ENCODE assay signal across 18 cellular contexts in the genomic region with DNA sequence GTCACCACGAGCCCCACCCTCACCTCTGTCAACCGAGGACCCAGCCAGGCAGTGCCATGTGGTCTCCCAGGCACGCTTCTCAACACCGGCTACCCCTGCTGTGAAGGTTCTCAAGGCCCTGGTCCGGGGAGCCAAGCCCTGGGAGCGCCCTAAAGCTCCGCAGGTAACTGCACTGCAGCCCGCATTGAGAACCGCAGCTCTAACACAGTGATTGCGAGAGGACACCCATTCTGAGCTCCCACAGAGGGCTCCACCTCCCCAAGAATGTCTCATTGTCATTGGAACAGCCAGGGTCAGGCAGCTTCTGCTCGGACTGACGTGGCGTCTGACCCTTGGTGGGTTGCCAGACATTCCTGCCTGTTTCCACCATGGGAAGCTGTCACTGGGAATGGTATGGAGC.
A peak's percentile ranks its signal among the peaks of the same experiment; 100 is the strongest.
DNase-seq lines count a peak whose midpoint lies in the region; ATAC-seq lines count a peak whose summit lies in the region.
"Had no signal": no experiment of that assay in that cellular context is flagged by ENCODE, and none has a peak within 500 bp of the region (broad histone marks: within the 10 kb centered on the region; RNA-seq: fewer than 3 reads in every experiment).

No MANE protein-coding gene starts in this region.

- no peak overlapping the region for H4K8ac ChIP-seq in mesendoderm (ENCODE audit: low read depth, low read length)

- no peak overlapping the region for H3K56ac ChIP-seq in mesendoderm (ENCODE audit: low read length)

- H3K9ac ChIP-seq in mesendoderm (ENCODE audit: low read length), result no peak overlapping the region
- H3K9ac ChIP-seq: KMS-11 had no signal

- no peaks in the 10 kb centered on the region for H3K79me2 ChIP-seq in mesendoderm (ENCODE audit: control insufficient read depth, insufficient read depth, low read length)

- DNase-seq in activated CD4-positive, CD25-positive, alpha-beta regulatory T cell treated with anti-CD3 and anti-CD28 coated beads, Interleukin-2, amount 50 U/mL, for 72 hours, result peak; percentile 21
- no peak for DNase-seq in activated CD4-positive, CD25-positive, alpha-beta regulatory T cell (lab: John Stamatoyannopoulos, UW)
- peak; percentile 55 for DNase-seq in dermis blood vessel endothelial cell
- DNase-seq in mesendoderm, result peak; percentile 28
- no peak for DNase-seq in activated T-helper 2 cell treated with anti-CD3 and anti-CD28 coated beads, Interferon-gamma antibody, Interleukin-2, Interleukin-4, amounts not matched to agents 10 μg/mL and 5 μg/mL and 100 μg/mL, durations not matched to agents 14 hours and 24 hours and 36 hours (ENCODE audit: low spot score)
- DNase-seq in cortex of kidney (lab: John Stamatoyannopoulos, UW), result no peak
- DNase-seq in stimulated activated effector memory CD8-positive, alpha-beta T cell treated with anti-CD3 and anti-CD28 coated beads, Interleukin-12 subunit alpha, Interleukin-12 subunit beta, amount 100 ng/mL, for 72 hours (ENCODE audit: low spot score in 2 of 2), result no peak
- no peak for DNase-seq in activated effector memory CD4-positive, alpha-beta T cell treated with anti-CD3 and anti-CD28 coated beads, Interleukin-2, amount 50 U/mL, for 16 hours
- DNase-seq: C1 segment of cervical spinal cord, MM.1S, NCI-H1105 treated with DMSO at 0.1 percent for 48 hours, NCI-H187 treated with DMSO at 0.1 percent for 48 hours, NCI-H82, SHP77 had no signal

- H3K27ac Mint-ChIP-seq in activated T-helper 2 cell treated with anti-CD3 and anti-CD28 coated beads, Interferon-gamma antibody, Interleukin-2, Interleukin-4, amounts not matched to agents 10 μg/mL and 5 μg/mL and 100 μg/mL, durations not matched to agents 14 hours and 24 hours and 36 hours, result no peak overlapping the region
- no peak overlapping the region for H3K27ac Mint-ChIP-seq in stimulated activated effector memory CD8-positive, alpha-beta T cell treated with anti-CD3 and anti-CD28 coated beads, Interleukin-12 subunit alpha, Interleukin-12 subunit beta, amount 100 ng/mL, for 72 hours

- H2BK15ac ChIP-seq in mesendoderm (replicated peaks; ENCODE audit: low read depth), result no peak overlapping the region

- no peaks in the 10 kb centered on the region for H3K9me3 Mint-ChIP-seq in activated T-helper 2 cell treated with anti-CD3 and anti-CD28 coated beads, Interferon-gamma antibody, Interleukin-2, Interleukin-4, amounts not matched to agents 10 μg/mL and 5 μg/mL and 100 μg/mL, durations not matched to agents 14 hours and 24 hours and 36 hours
- H3K9me3 Mint-ChIP-seq in stimulated activated effector memory CD8-positive, alpha-beta T cell treated with anti-CD3 and anti-CD28 coated beads, Interleukin-12 subunit alpha, Interleukin-12 subunit beta, amount 100 ng/mL, for 72 hours, result no peaks in the 10 kb centered on the region

- H3K27me3 ChIP-seq in mesendoderm (ENCODE audit: insufficient read depth, low read length, poor library complexity), result no peaks in the 10 kb centered on the region

- no peak overlapping the region for H3K4me2 ChIP-seq in mesendoderm (ENCODE audit: low read length)
- H3K4me2 ChIP-seq: KMS-11 had no signal

- no CpG with 5 or more reads among the region's 13 CpGs for WGBS in mesendoderm (ENCODE audit: extremely low coverage, insufficient coverage, low lambda C conversion rate)

- no peak overlapping the region for H4K5ac ChIP-seq in mesendoderm (ENCODE audit: low read length)

- H3K18ac ChIP-seq in mesendoderm (ENCODE audit: low read length), result no peak overlapping the region

- no peaks in the 10 kb centered on the region for H3K4me1 Mint-ChIP-seq in activated T-helper 2 cell treated with anti-CD3 and anti-CD28 coated beads, Interferon-gamma antibody, Interleukin-2, Interleukin-4, amounts not matched to agents 10 μg/mL and 5 μg/mL and 100 μg/mL, durations not matched to agents 14 hours and 24 hours and 36 hours (ENCODE audit: low read depth)
- no peaks in the 10 kb centered on the region for H3K4me1 Mint-ChIP-seq in stimulated activated effector memory CD8-positive, alpha-beta T cell treated with anti-CD3 and anti-CD28 coated beads, Interleukin-12 subunit alpha, Interleukin-12 subunit beta, amount 100 ng/mL, for 72 hours

- H3K79me1 ChIP-seq in mesendoderm (ENCODE audit: low read length), result no peaks in the 10 kb centered on the region

- H3K4me3 ChIP-seq in mesendoderm (ENCODE audit: low read length), result no peak overlapping the region

- H2BK120ac ChIP-seq in mesendoderm (ENCODE audit: low read depth, low read length), result no peak overlapping the region

- no peak overlapping the region for H3K4me3 Mint-ChIP-seq in activated T-helper 2 cell treated with anti-CD3 and anti-CD28 coated beads, Interferon-gamma antibody, Interleukin-2, Interleukin-4, amounts not matched to agents 10 μg/mL and 5 μg/mL and 100 μg/mL, durations not matched to agents 14 hours and 24 hours and 36 hours (ENCODE audit: low read depth)
- no peak overlapping the region for H3K4me3 Mint-ChIP-seq in stimulated activated effector memory CD8-positive, alpha-beta T cell treated with anti-CD3 and anti-CD28 coated beads, Interleukin-12 subunit alpha, Interleukin-12 subunit beta, amount 100 ng/mL, for 72 hours

- H3K4ac ChIP-seq in mesendoderm (ENCODE audit: low read depth, low read length), result no peak overlapping the region

- H3K27me3 Mint-ChIP-seq in activated T-helper 2 cell treated with anti-CD3 and anti-CD28 coated beads, Interferon-gamma antibody, Interleukin-2, Interleukin-4, amounts not matched to agents 10 μg/mL and 5 μg/mL and 100 μg/mL, durations not matched to agents 14 hours and 24 hours and 36 hours (ENCODE audit: low read depth), result no peaks in the 10 kb centered on the region

- no peak for ATAC-seq in stimulated activated effector memory CD8-positive, alpha-beta T cell treated with anti-CD3 and anti-CD28 coated beads, Interleukin-12 subunit alpha, Interleukin-12 subunit beta, amount 100 ng/mL, for 72 hours
- ATAC-seq: Panc1 had no signal

- H3K4me1 ChIP-seq in mesendoderm (ENCODE audit: control insufficient read depth, low read depth, low read length), result no peaks in the 10 kb centered on the region

- no peak overlapping the region for H3K23ac ChIP-seq in mesendoderm (ENCODE audit: low read length)

- no peak overlapping the region for H3K27ac ChIP-seq in mesendoderm (ENCODE audit: low read depth, low read length)
- H3K27ac ChIP-seq: 22Rv1, HL-60, KMS-11 had no signal

- H3K36me3 ChIP-seq in mesendoderm (ENCODE audit: control insufficient read depth, insufficient read depth, low read length), result no peaks in the 10 kb centered on the region

- H2AK5ac ChIP-seq in mesendoderm (ENCODE audit: low read length), result no peak overlapping the region

- H3K36me3 Mint-ChIP-seq in activated T-helper 2 cell treated with anti-CD3 and anti-CD28 coated beads, Interferon-gamma antibody, Interleukin-2, Interleukin-4, amounts not matched to agents 10 μg/mL and 5 μg/mL and 100 μg/mL, durations not matched to agents 14 hours and 24 hours and 36 hours (ENCODE audit: low read depth), result peaks cover 22% of the 10 kb centered on the region
- no peaks in the 10 kb centered on the region for H3K36me3 Mint-ChIP-seq in stimulated activated effector memory CD8-positive, alpha-beta T cell treated with anti-CD3 and anti-CD28 coated beads, Interleukin-12 subunit alpha, Interleukin-12 subunit beta, amount 100 ng/mL, for 72 hours

- no peak overlapping the region for H2BK5ac ChIP-seq in mesendoderm (ENCODE audit: low read length)

- intact Hi-C loops in activated T-helper 2 cell treated with anti-CD3 and anti-CD28 coated beads, Interferon-gamma antibody, Interleukin-2, Interleukin-4, amounts not matched to agents 10 μg/mL and 5 μg/mL and 100 μg/mL, durations not matched to agents 14 hours and 24 hours and 36 hours (cut with micrococcal nuclease), result no loop called here

Comparison
In these comparisons a context has a peak if more than half of its experiments do, and no peak if none do; other contexts are left out.
1. DNase-seq: peak in activated CD4-positive, CD25-positive, alpha-beta regulatory T cell treated with anti-CD3 and anti-CD28 coated beads, Interleukin-2, amount 50 U/mL, for 72 hours (single experiment), dermis blood vessel endothelial cell (single experiment) and mesendoderm (single experiment); none in activated CD4-positive, CD25-positive, alpha-beta regulatory T cell (0 of 4), activated T-helper 2 cell treated with anti-CD3 and anti-CD28 coated beads, Interferon-gamma antibody, Interleukin-2, Interleukin-4, amounts not matched to agents 10 μg/mL and 5 μg/mL and 100 μg/mL, durations not matched to agents 14 hours and 24 hours and 36 hours (single experiment), cortex of kidney (single experiment), stimulated activated effector memory CD8-positive, alpha-beta T cell treated with anti-CD3 and anti-CD28 coated beads, Interleukin-12 subunit alpha, Interleukin-12 subunit beta, amount 100 ng/mL, for 72 hours (0 of 2) and activated effector memory CD4-positive, alpha-beta T cell treated with anti-CD3 and anti-CD28 coated beads, Interleukin-2, amount 50 U/mL, for 16 hours (single experiment).